34 cellular contexts compared by ENCODE assay signal in the genomic region with DNA sequence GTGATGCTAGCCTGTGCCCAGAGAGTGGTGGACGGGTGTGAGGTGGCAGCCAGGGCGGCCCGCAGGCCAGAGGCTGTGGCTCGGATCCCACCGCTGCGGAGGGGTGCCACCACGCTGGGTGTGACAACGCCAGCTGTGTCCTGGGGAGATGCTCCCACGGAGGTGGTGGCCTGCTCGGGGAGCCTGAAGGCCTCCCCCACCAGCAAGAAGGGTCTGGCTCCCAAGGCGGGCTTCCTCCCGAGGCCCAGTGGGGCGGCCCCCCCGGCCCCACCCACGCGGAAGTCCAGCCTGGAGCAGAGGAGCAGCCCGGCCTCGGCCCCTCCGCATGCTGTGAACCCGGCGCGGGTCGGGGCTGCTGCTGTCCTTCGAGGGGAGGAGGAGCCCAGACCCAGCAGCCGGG.
"Had no signal": no experiment of that assay in that cellular context is flagged by ENCODE, and none has a peak within 500 bp of the region (broad histone marks: within the 10 kb centered on the region; RNA-seq: fewer than 3 reads in every experiment).

No MANE protein-coding gene starts in this region.

- H3K27ac ChIP-seq: KMS-11 had no signal

- H3K9ac ChIP-seq: KMS-11 had no signal

- DNase-seq: Karpas-422, Kasumi-1, MG63, MM.1S, MV-4-11, NCI-H1048, NCI-H1092, NCI-H1092 treated with DMSO at 0.1 percent for 48 hours, NCI-H1105, NCI-H1105 treated with DMSO at 0.1 percent for 48 hours, NCI-H1417, NCI-H1417 treated with DMSO at 0.1 percent for 48 hours, NCI-H1436, NCI-H1436 treated with DMSO at 0.1 percent for 48 hours, NCI-H146, NCI-H1694, NCI-H1694 treated with DMSO at 0.1 percent for 48 hours, NCI-H187, NCI-H187 treated with DMSO at 0.1 percent for 48 hours, NCI-H1930, NCI-H2029, NCI-H2029 treated with DMSO at 0.1 percent for 48 hours, NCI-H2081, NCI-H2081 treated with DMSO at 0.1 percent for 48 hours, NCI-H2107, NCI-H2171, NCI-H2171 treated with DMSO at 0.1 percent for 48 hours, NCI-H2227 treated with DMSO at 0.1 percent for 48 hours, NCI-H226, NCI-H345, NCI-H446, NCI-H446 treated with DMSO at 0.1 percent for 48 hours, NCI-H510A had no signal

- H3K4me2 ChIP-seq: KMS-11 had no signal

- H3K27me3 ChIP-seq: MG63 had no signal

- H3K4me3 ChIP-seq: MG63 had no signal

- H3K9me3 ChIP-seq: MG63 had no signal

- H3K36me3 ChIP-seq: MG63 had no signal
